Comparison of ENCODE assay signal across 15 cellular contexts in genomic region chr15:99169769-99170311, GRCh38.
DNase-seq lines count a peak whose midpoint lies in the region; ATAC-seq and TF ChIP-seq lines count a peak whose summit lies in the region.
"Had no signal": no experiment of that assay in that cellular context is flagged by ENCODE, and none has a peak within 500 bp of the region (broad histone marks: within the 10 kb centered on the region; RNA-seq: fewer than 3 reads in every experiment).

No MANE protein-coding gene starts in this region.

- H3K27me3 ChIP-seq in left lung, result no peaks in the 10 kb centered on the region
- H3K27me3 ChIP-seq in subcutaneous abdominal adipose tissue (ENCODE audit: control insufficient read depth in 5 of 5, insufficient read depth in 4 of 5, low read length in 5 of 5), result no peaks in the 10 kb centered on the region
- no peaks in the 10 kb centered on the region for H3K27me3 ChIP-seq in upper lobe of left lung

- TF ChIP-seq CTCF in left lung (IDR thresholded peaks at IDR 0.05) (no peak), upper lobe of left lung (IDR thresholded peaks at IDR 0.05) (no peak)

- intact Hi-C loops in left lung (cut with DNase I), result no loop called here

- TF ChIP-seq POLR2A in upper lobe of left lung (IDR thresholded peaks at IDR 0.05), result no peak

- H3K9ac ChIP-seq in subcutaneous abdominal adipose tissue (ENCODE audit: low read length in 5 of 5), result no peak overlapping the region

- 77 to 78% methylated on average over 10 of the region's 10 CpGs for WGBS in upper lobe of left lung, 2 donors

- H3K4me1 ChIP-seq in left lung (no peaks in the 10 kb centered on the region), subcutaneous abdominal adipose tissue (ENCODE audit: control insufficient read depth in 5 of 5, insufficient read depth in 5 of 5, low read length in 5 of 5) (peaks cover 3 to 28% (median 27%) of the 10 kb centered on the region in 5 donors), upper lobe of left lung (peaks cover 0 to 2% (median 0%) of the 10 kb centered on the region in 4 donors)

- no peaks in the 10 kb centered on the region for H3K9me3 ChIP-seq in left lung
- H3K9me3 ChIP-seq in subcutaneous abdominal adipose tissue (ENCODE audit: control insufficient read depth in 5 of 5, low read length in 5 of 5), result no peaks in the 10 kb centered on the region
- H3K9me3 ChIP-seq in upper lobe of left lung, result no peaks in the 10 kb centered on the region

- ATAC-seq in left lung (peak; percentile 35), HG02981 (IDR thresholded peaks at IDR 0.05; ENCODE audit: unreplicated experiment) (no peak), upper lobe of left lung (ENCODE audit: low FRiP score in 2 of 2) (no peak), HG03469 (IDR thresholded peaks at IDR 0.05; ENCODE audit: unreplicated experiment) (no peak)
- ATAC-seq: K562 had no signal

- DNase-seq in HCEC 1CT (peak; percentile 54), left lung (no peak), T-helper 9 cell (no peak), upper lobe of left lung (no peak)
- DNase-seq: activated CD4-positive, alpha-beta T cell treated with anti-CD3 and anti-CD28 coated beads, Interleukin-2, amount 10 ng/mL, durations not matched to agents 24 days and 14 days; activated naive CD4-positive, alpha-beta T cell treated with anti-CD3 and anti-CD28 coated beads, Interleukin-2, amount 10 ng/mL, durations not matched to agents 7 days and 5 days; NCI-H345; SHP77 treated with DMSO at 0.1 percent for 48 hours; stimulated activated naive B cell treated with anti-CD40 and anti-IgM and Interleukin-4, amounts not matched to agents 10 μg/mL and 1 μg/mL and 100 μg/mL, for 72 hours had no signal

- H3K4me3 ChIP-seq in left lung, result no peak overlapping the region
- no peak overlapping the region for H3K4me3 ChIP-seq in subcutaneous abdominal adipose tissue (ENCODE audit: low read depth in 1 of 5, low read length in 5 of 5)
- H3K4me3 ChIP-seq in upper lobe of left lung, result no peak overlapping the region
- H3K4me3 ChIP-seq: K562 had no signal

- H3K27ac ChIP-seq in cingulate gyrus (ENCODE audit: low read depth, low read length), result peak overlapping the region; percentile 76
- peak overlapping the region in 1 of 2 donors; percentile 8 for H3K27ac ChIP-seq in left lung
- H3K27ac ChIP-seq in subcutaneous abdominal adipose tissue (ENCODE audit: low read depth, low read length), result peak overlapping the region; percentile 46
- H3K27ac ChIP-seq in upper lobe of left lung, result peak overlapping the region in 1 of 4 donors; percentile 10
- H3K27ac ChIP-seq: epithelial cell of prostate had no signal

- no peak for TF ChIP-seq EP300 in upper lobe of left lung (IDR thresholded peaks at IDR 0.05)

- H3K36me3 ChIP-seq in left lung (no peaks in the 10 kb centered on the region), subcutaneous abdominal adipose tissue (ENCODE audit: control insufficient read depth in 5 of 5, insufficient read depth in 5 of 5, low read length in 5 of 5) (peaks cover 3 to 42% (median 25%) of the 10 kb centered on the region in 5 donors), upper lobe of left lung (peaks cover 0 to 9% (median 2%) of the 10 kb centered on the region in 4 donors)
